33 cellular contexts compared by ENCODE assay signal in the genomic region with DNA sequence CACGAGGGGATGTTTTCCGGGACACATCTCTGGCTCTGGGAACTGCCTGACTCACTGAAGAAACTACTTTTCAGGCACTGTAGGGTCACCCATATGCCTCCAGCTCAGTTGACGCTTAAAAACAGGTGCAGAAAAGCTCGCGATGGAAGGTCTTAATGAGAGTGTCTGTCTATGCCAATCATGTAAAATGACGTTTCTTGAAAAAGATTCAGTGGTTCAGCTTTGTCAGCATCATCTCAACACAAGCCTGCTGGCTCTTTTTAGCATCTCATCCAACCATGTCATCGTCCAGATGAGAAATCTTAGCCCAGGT. TPM values are rescaled to one million over a fixed set of nuclear protein-coding genes. Genes with fewer than 3 reads are reported as not detected.
"Had no signal": no experiment of that assay in that cellular context is flagged by ENCODE, and none has a peak within 500 bp of the region (broad histone marks: within the 10 kb centered on the region; RNA-seq: fewer than 3 reads in every experiment).

No MANE protein-coding gene starts in this region.

- H3K4me3 Mint-ChIP-seq: activated CD8-positive, alpha-beta T cell treated with anti-CD3 and anti-CD28 coated beads for 36 hours; activated naive CD8-positive, alpha-beta T cell; activated T-cell treated with anti-CD3 and anti-CD28 coated beads, Interleukin-2, amount 50 U/mL, for 72 hours; mesothelial cell of epicardium; nephron progenitor cell had no signal

- H3K9me3 Mint-ChIP-seq: activated CD8-positive, alpha-beta T cell treated with anti-CD3 and anti-CD28 coated beads for 36 hours; activated T-cell treated with anti-CD3 and anti-CD28 coated beads, Interleukin-2, amount 50 U/mL, for 72 hours; immature natural killer cell; mesothelial cell of epicardium; nephron progenitor cell had no signal

- H3K9me3 ChIP-seq: colonic mucosa, heart left ventricle, ovary, psoas muscle, sigmoid colon, suprapubic skin, tibial artery, upper lobe of right lung had no signal

- H3K27me3 ChIP-seq: colonic mucosa, foreskin keratinocyte, heart left ventricle, ovary, sigmoid colon had no signal

- H3K4me1 ChIP-seq: colonic mucosa, foreskin keratinocyte, psoas muscle, sigmoid colon, tibial artery, upper lobe of right lung had no signal

- H3K36me3 ChIP-seq: colonic mucosa, ovary, upper lobe of right lung had no signal

- DNase-seq: activated CD4-positive, alpha-beta T cell treated with anti-CD3 and anti-CD28 coated beads, Interleukin-2, amount 50 U/mL, for 1 hour; activated CD8-positive, alpha-beta T cell treated with anti-CD3 and anti-CD28 coated beads for 36 hours; activated effector memory CD4-positive, alpha-beta T cell treated with Interleukin-2 at 50 U/mL for 16 hours; activated naive CD4-positive, alpha-beta T cell treated with Interleukin-2 at 50 U/mL for 16 hours; activated T-cell treated with anti-CD3 and anti-CD28 coated beads, Interleukin-2, amount 50 U/mL, for 72 hours; anterior cingulate cortex; cerebellar nuclear complex; colonic mucosa; effector memory CD4-positive, alpha-beta T cell; foreskin keratinocyte; heart left ventricle; hypothalamus; immature natural killer cell; left colon; nephron progenitor cell; psoas muscle; sigmoid colon; stimulated activated CD4-positive, alpha-beta T cell treated with anti-CD3 and anti-CD28 coated beads, Interleukin-15, amount 100 ng/mL, for 24 hours; stimulated activated CD4-positive, alpha-beta T cell treated with anti-CD3 and anti-CD28 coated beads, Interleukin-2, amount 100 ng/mL, for 24 hours; stimulated activated naive CD4-positive, alpha-beta T cell; T-helper 2 cell had no signal

- H3K4me3 ChIP-seq: colonic mucosa, dorsolateral prefrontal cortex, heart left ventricle, ovary, psoas muscle, sigmoid colon, suprapubic skin, tibial artery, upper lobe of right lung had no signal

- ATAC-seq: activated CD8-positive, alpha-beta T cell treated with anti-CD3 and anti-CD28 coated beads for 36 hours; activated T-cell treated with anti-CD3 and anti-CD28 coated beads, Interleukin-2, amount 50 U/mL, for 72 hours; esophagus mucosa; foreskin keratinocyte; left colon; psoas muscle; upper lobe of right lung had no signal

- H3K36me3 Mint-ChIP-seq: activated naive CD8-positive, alpha-beta T cell; mesothelial cell of epicardium had no signal

- H3K27ac ChIP-seq: colonic mucosa, dorsolateral prefrontal cortex, foreskin keratinocyte, heart left ventricle, ovary, psoas muscle, sigmoid colon, suprapubic skin, tibial artery, upper lobe of right lung had no signal

- H3K27ac Mint-ChIP-seq: activated CD8-positive, alpha-beta T cell treated with anti-CD3 and anti-CD28 coated beads for 36 hours; activated naive CD8-positive, alpha-beta T cell; activated T-cell treated with anti-CD3 and anti-CD28 coated beads, Interleukin-2, amount 50 U/mL, for 72 hours; mesothelial cell of epicardium; nephron progenitor cell had no signal

RNA-seq across cellular contexts. Expression of a gene that starts 27.5 kb away (rescaled TPM):
- total RNA-seq: activated CD8-positive, alpha-beta T cell treated with anti-CD3 and anti-CD28 coated beads for 36 hours; activated T-cell treated with anti-CD3 and anti-CD28 coated beads, Interleukin-2, amount 50 U/mL, for 72 hours; colonic mucosa; dorsolateral prefrontal cortex; endothelial cell of umbilical vein; esophagus mucosa; foreskin keratinocyte; heart left ventricle; kidney; left colon; liver; mesothelial cell of epicardium; ovary; psoas muscle; sigmoid colon; suprapubic skin; upper lobe of right lung had no signal
- polyA plus RNA-seq: adipose tissue, endothelial cell of umbilical vein, foreskin keratinocyte, heart left ventricle, immature natural killer cell, liver, ovary, psoas muscle, sigmoid colon had no signal
